18 cellular contexts compared by ENCODE assay signal in genomic region chr17:67526700-67527099, GRCh38.
"Had no signal": no experiment of that assay in that cellular context is flagged by ENCODE, and none has a peak within 500 bp of the region (broad histone marks: within the 10 kb centered on the region; RNA-seq: fewer than 3 reads in every experiment).

No MANE protein-coding gene starts in this region.

- ATAC-seq: heart left ventricle; natural killer cell; pancreas; stimulated activated memory B cell treated with anti-CD40 and anti-IgM and Interleukin-4, amounts not matched to agents 10 μg/mL and 1 μg/mL and 100 μg/mL, for 72 hours had no signal

- DNase-seq: activated CD4-positive, alpha-beta T cell treated with anti-CD3 and anti-CD28 coated beads for 1 hour; activated CD4-positive, alpha-beta T cell treated with anti-CD3 and anti-CD28 coated beads, Interleukin-2, amount 50 U/mL, for 48 hours; activated gamma-delta T cell; activated naive CD8-positive, alpha-beta T cell treated with anti-CD3 and anti-CD28 coated beads, Interleukin-2, amount 10 ng/mL, durations not matched to agents 7 days and 5 days; brain microvascular endothelial cell; colonic mucosa; heart left ventricle; natural killer cell; pancreas; sigmoid colon; stimulated activated CD4-positive, alpha-beta T cell treated with anti-CD3 and anti-CD28 coated beads, Interleukin-4, amount 100 ng/mL, for 24 hours; T-helper 2 cell; testis; WERI-Rb-1 had no signal

- H3K27me3 ChIP-seq: brain microvascular endothelial cell, colonic mucosa, heart left ventricle, neutrophil, pancreas, sigmoid colon, testis had no signal

- H3K36me3 Mint-ChIP-seq: activated naive CD8-positive, alpha-beta T cell treated with anti-CD3 and anti-CD28 coated beads, Interleukin-2, amount 10 ng/mL, durations not matched to agents 7 days and 5 days; natural killer cell; stimulated activated memory B cell treated with anti-CD40 and anti-IgM and Interleukin-4, amounts not matched to agents 10 μg/mL and 1 μg/mL and 100 μg/mL, for 72 hours had no signal

- H3K4me1 Mint-ChIP-seq: stimulated activated memory B cell treated with anti-CD40 and anti-IgM and Interleukin-4, amounts not matched to agents 10 μg/mL and 1 μg/mL and 100 μg/mL, for 72 hours had no signal

- H3K27me3 Mint-ChIP-seq: activated naive CD8-positive, alpha-beta T cell treated with anti-CD3 and anti-CD28 coated beads, Interleukin-2, amount 10 ng/mL, durations not matched to agents 7 days and 5 days; central memory CD8-positive, alpha-beta T cell; memory B cell; stimulated activated memory B cell treated with anti-CD40 and anti-IgM and Interleukin-4, amounts not matched to agents 10 μg/mL and 1 μg/mL and 100 μg/mL, for 72 hours had no signal

- H3K36me3 ChIP-seq: brain microvascular endothelial cell, colonic mucosa, heart left ventricle, neutrophil, pancreas, sigmoid colon, WERI-Rb-1 had no signal

- H3K27ac ChIP-seq: brain microvascular endothelial cell, colonic mucosa, heart left ventricle, neutrophil, sigmoid colon, testis, WERI-Rb-1 had no signal

- H3K27ac Mint-ChIP-seq: activated naive CD8-positive, alpha-beta T cell treated with anti-CD3 and anti-CD28 coated beads, Interleukin-2, amount 10 ng/mL, durations not matched to agents 7 days and 5 days; memory B cell; stimulated activated memory B cell treated with anti-CD40 and anti-IgM and Interleukin-4, amounts not matched to agents 10 μg/mL and 1 μg/mL and 100 μg/mL, for 72 hours had no signal

- H3K9me3 Mint-ChIP-seq: activated naive CD8-positive, alpha-beta T cell treated with anti-CD3 and anti-CD28 coated beads, Interleukin-2, amount 10 ng/mL, durations not matched to agents 7 days and 5 days; central memory CD8-positive, alpha-beta T cell; memory B cell; natural killer cell; stimulated activated memory B cell treated with anti-CD40 and anti-IgM and Interleukin-4, amounts not matched to agents 10 μg/mL and 1 μg/mL and 100 μg/mL, for 72 hours had no signal

- H3K4me3 Mint-ChIP-seq: activated naive CD8-positive, alpha-beta T cell treated with anti-CD3 and anti-CD28 coated beads, Interleukin-2, amount 10 ng/mL, durations not matched to agents 7 days and 5 days; central memory CD8-positive, alpha-beta T cell; memory B cell; natural killer cell; stimulated activated memory B cell treated with anti-CD40 and anti-IgM and Interleukin-4, amounts not matched to agents 10 μg/mL and 1 μg/mL and 100 μg/mL, for 72 hours had no signal

- H3K4me3 ChIP-seq: colonic mucosa, heart left ventricle, pancreas, sigmoid colon, testis had no signal

- H3K9me3 ChIP-seq: colonic mucosa, heart left ventricle, neutrophil, pancreas, sigmoid colon, testis had no signal

- H3K4me1 ChIP-seq: colonic mucosa had no signal
